Comparison of ENCODE assay signal across 22 cellular contexts in the genomic region with DNA sequence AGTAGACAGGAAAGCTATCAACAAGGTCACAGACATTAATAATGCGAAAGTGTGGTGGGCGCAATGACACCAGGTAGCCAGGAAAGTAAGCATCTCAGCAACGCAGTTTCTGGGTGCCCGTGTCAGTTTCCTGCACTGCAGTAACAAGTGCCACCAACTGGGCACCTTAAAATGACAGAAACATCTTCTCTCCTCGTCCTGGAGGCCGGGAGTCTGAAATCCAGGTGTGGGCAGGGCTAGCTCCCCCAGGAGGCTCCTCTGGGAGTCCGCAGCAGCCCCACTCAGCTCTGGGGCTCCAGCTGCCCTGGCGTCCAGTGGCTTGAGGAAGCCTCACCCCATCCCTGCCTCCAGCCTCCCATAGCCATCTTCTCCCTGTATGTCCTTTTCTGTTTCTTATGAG.
A peak's percentile ranks its signal among the peaks of the same experiment; 100 is the strongest.
DNase-seq lines count a peak whose midpoint lies in the region; ATAC-seq, FAIRE-seq and TF ChIP-seq lines count a peak whose summit lies in the region.
"Had no signal": no experiment of that assay in that cellular context is flagged by ENCODE, and none has a peak within 500 bp of the region (broad histone marks: within the 10 kb centered on the region; RNA-seq: fewer than 3 reads in every experiment).

No MANE protein-coding gene starts in this region.

- no peak overlapping the region for H3K9ac ChIP-seq in kidney (ENCODE audit: low read length in 2 of 2)
- H3K9ac ChIP-seq: BLaER1 treated with 17β-estradiol and CSF1 and Interleukin-3, amounts not matched to agents 10 nM and 100 nM had no signal

- no peak for TF ChIP-seq CTCF in kidney (IDR thresholded peaks at IDR 0.05; ENCODE audit: borderline replicate concordance, extremely low read depth, insufficient read depth)
- no peak for TF ChIP-seq CTCF in mucosa of descending colon (IDR thresholded peaks at IDR 0.05)
- no peak for TF ChIP-seq CTCF in breast epithelium (IDR thresholded peaks at IDR 0.05)

- no peaks in the 10 kb centered on the region for H3K27me3 ChIP-seq in right cardiac atrium (ENCODE audit: control insufficient read depth, insufficient read depth)
- peaks cover 0 to 24% of the 10 kb centered on the region in 2 donors for H3K27me3 ChIP-seq in breast epithelium
- H3K27me3 ChIP-seq: BLaER1 treated with 17β-estradiol and CSF1 and Interleukin-3, amounts not matched to agents 10 nM and 100 nM had no signal

- no peak for FAIRE-seq in kidney (lab: Jason Lieb, UNC)
- FAIRE-seq: A549, D721Med, G401.6, GM12891, GM19239 had no signal

- peak; percentile 13 for DNase-seq in Right ventricle myocardium inferior (ENCODE audit: missing footprints)
- DNase-seq in right cardiac atrium, result no peak
- peak; percentile 41 for DNase-seq in kidney
- DNase-seq in mucosa of descending colon, result peak in 2 of 3 donors; percentile 5 to 10
- DNase-seq in breast epithelium (ENCODE audit: low spot score in 2 of 2), result no peak
- no peak for DNase-seq in HT-29 (ENCODE audit: low spot score)
- DNase-seq: AML-193; Caco-2; Calu3; CD4-positive, alpha-beta T cell; CD8-positive, alpha-beta T cell; DMS79 treated with DMSO at 0.1 percent for 48 hours; GF-D8 had no signal

- H3K36me3 ChIP-seq in kidney (ENCODE audit: control insufficient read depth in 1 of 2, insufficient read depth in 2 of 2, low read length in 2 of 2) (no peaks in the 10 kb centered on the region), mucosa of descending colon (ENCODE audit: low read depth) (no peaks in the 10 kb centered on the region), breast epithelium (no peaks in the 10 kb centered on the region)
- H3K36me3 ChIP-seq: BLaER1 treated with 17β-estradiol and CSF1 and Interleukin-3, amounts not matched to agents 10 nM and 100 nM had no signal

- TF ChIP-seq POLR2A in breast epithelium (IDR thresholded peaks at IDR 0.05), result no peak

- H3K9me3 ChIP-seq in right cardiac atrium (ENCODE audit: control insufficient read depth, low read length) (no peaks in the 10 kb centered on the region), kidney (ENCODE audit: control insufficient read depth in 1 of 2, low read length in 2 of 2) (no peaks in the 10 kb centered on the region), mucosa of descending colon (no peaks in the 10 kb centered on the region), breast epithelium (no peaks in the 10 kb centered on the region)
- H3K9me3 ChIP-seq: A549; BLaER1 treated with 17β-estradiol and CSF1 and Interleukin-3, amounts not matched to agents 10 nM and 100 nM had no signal

- H3K4me1 ChIP-seq in right cardiac atrium (ENCODE audit: control insufficient read depth, insufficient read depth, low read length), result no peaks in the 10 kb centered on the region
- no peaks in the 10 kb centered on the region for H3K4me1 ChIP-seq in kidney (ENCODE audit: control insufficient read depth in 1 of 2, insufficient read depth in 1 of 2, low read depth in 1 of 2, low read length in 2 of 2)
- H3K4me1 ChIP-seq in mucosa of descending colon (ENCODE audit: low read depth), result no peaks in the 10 kb centered on the region
- H3K4me1 ChIP-seq in breast epithelium, result no peaks in the 10 kb centered on the region
- H3K4me1 ChIP-seq: A549, Caco-2 had no signal

- H3K4me3 ChIP-seq in right cardiac atrium (ENCODE audit: low read length) (no peak overlapping the region), kidney (ENCODE audit: low read length in 2 of 2) (no peak overlapping the region), mucosa of descending colon (no peak overlapping the region), breast epithelium (no peak overlapping the region)
- H3K4me3 ChIP-seq: A549; BLaER1 treated with 17β-estradiol and CSF1 and Interleukin-3, amounts not matched to agents 10 nM and 100 nM had no signal

- 85% methylated on average over 8 of the region's 8 CpGs for WGBS in right cardiac atrium

- H3K27ac ChIP-seq in right cardiac atrium (ENCODE audit: low read length) (no peak overlapping the region), kidney (ENCODE audit: low read depth in 2 of 2, low read length in 2 of 2) (no peak overlapping the region), breast epithelium (no peak overlapping the region)
- H3K27ac ChIP-seq: 22Rv1; A549; BLaER1 treated with 17β-estradiol and CSF1 and Interleukin-3, amounts not matched to agents 10 nM and 100 nM; C4-2B had no signal

- intact Hi-C loops in Right ventricle myocardium inferior (cut with DNase I), result no loop called here
- intact Hi-C loops in right cardiac atrium (cut with DNase I), result no loop called here
- intact Hi-C loops in kidney (cut with DNase I), result no loop called here
- intact Hi-C loops in mucosa of descending colon (cut with DNase I, micrococcal nuclease), result no loop called here
- intact Hi-C loops in breast epithelium (cut with DNase I; ENCODE audit: low total_unique reads), result no loop called here

- ATAC-seq in Right ventricle myocardium inferior, result no peak
- ATAC-seq in right cardiac atrium, result no peak
- ATAC-seq in mucosa of descending colon, result no peak
- ATAC-seq: A549; CD8-positive, alpha-beta T cell had no signal

TF ChIP-seq in PFSK-1, 5 proteins besides CTCF, POLR2A, EP300 and RAD21:
- TF ChIP-seq, protein P1, sequence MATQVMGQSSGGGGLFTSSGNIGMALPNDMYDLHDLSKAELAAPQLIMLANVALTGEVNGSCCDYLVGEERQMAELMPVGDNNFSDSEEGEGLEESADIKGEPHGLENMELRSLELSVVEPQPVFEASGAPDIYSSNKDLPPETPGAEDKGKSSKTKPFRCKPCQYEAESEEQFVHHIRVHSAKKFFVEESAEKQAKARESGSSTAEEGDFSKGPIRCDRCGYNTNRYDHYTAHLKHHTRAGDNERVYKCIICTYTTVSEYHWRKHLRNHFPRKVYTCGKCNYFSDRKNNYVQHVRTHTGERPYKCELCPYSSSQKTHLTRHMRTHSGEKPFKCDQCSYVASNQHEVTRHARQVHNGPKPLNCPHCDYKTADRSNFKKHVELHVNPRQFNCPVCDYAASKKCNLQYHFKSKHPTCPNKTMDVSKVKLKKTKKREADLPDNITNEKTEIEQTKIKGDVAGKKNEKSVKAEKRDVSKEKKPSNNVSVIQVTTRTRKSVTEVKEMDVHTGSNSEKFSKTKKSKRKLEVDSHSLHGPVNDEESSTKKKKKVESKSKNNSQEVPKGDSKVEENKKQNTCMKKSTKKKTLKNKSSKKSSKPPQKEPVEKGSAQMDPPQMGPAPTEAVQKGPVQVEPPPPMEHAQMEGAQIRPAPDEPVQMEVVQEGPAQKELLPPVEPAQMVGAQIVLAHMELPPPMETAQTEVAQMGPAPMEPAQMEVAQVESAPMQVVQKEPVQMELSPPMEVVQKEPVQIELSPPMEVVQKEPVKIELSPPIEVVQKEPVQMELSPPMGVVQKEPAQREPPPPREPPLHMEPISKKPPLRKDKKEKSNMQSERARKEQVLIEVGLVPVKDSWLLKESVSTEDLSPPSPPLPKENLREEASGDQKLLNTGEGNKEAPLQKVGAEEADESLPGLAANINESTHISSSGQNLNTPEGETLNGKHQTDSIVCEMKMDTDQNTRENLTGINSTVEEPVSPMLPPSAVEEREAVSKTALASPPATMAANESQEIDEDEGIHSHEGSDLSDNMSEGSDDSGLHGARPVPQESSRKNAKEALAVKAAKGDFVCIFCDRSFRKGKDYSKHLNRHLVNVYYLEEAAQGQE (IDR thresholded peaks at IDR 0.05; ENCODE audit: insufficient read depth in 1 of 2, low read depth in 2 of 2, low read length in 2 of 2), result no peak
- TF ChIP-seq POLR2AphosphoS5 (IDR thresholded peaks at IDR 0.05; ENCODE audit: low read depth, low read length), result 0 out of 2 replicates have a peak, but pooled peaks have one; percentile 2

Comparison
In these comparisons a context has a peak if more than half of its experiments do, and no peak if none do; other contexts are left out.
1. DNase-seq: peak in Right ventricle myocardium inferior (single experiment), kidney (single experiment) and mucosa of descending colon (2 of 3); none in right cardiac atrium (0 of 3), breast epithelium (0 of 2) and HT-29 (single experiment).